In the genomic region with DNA sequence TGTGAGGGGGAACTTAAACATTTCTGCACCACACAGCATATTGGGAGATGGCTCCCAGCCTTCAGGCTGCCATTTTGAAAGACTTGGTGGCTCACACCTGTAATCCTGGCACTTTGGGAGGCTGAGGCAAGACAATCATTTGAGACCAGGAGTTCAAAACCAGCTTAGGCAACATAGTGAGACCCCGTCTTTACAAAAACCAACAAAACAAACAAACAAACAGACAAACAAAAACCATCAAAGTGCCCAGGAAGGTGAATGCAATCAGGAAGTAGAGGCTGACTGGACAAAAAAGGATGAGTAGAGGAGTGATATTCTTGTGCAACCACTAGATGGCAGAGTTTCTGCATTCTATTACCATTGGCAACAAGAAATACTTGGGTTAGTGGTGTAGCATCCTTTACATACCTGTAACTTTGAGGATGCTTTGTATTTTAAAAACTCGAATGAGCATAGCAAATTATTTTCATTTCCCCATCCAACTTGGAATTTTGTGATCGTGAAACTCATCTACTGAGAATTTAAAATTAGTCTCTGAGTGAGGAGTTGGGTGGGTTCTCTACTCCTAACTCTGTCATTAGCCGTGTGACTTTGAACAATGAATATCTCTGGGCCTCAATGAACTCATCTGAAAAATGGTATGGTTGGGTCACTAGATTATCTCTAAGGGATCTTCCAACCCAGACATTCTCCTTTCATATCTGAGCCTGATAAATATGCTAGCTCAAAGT, we compare ENCODE assay signal across 8 cellular contexts.
DNase-seq lines count a peak whose midpoint lies in the region; ATAC-seq and TF ChIP-seq lines count a peak whose summit lies in the region.

No MANE protein-coding gene starts in this region.

- WGBS in lung, 2 donors, result 36 to 38% methylated on average over 4 of the region's 4 CpGs
- 17 to 31% methylated on average over 4 of the region's 4 CpGs for WGBS in aorta, 2 donors

- H3K4me1 ChIP-seq in lung (ENCODE audit: control insufficient read depth in 2 of 2, insufficient read depth in 2 of 2, low read length in 2 of 2) (peaks cover 0 to 2% of the 10 kb centered on the region in 2 donors), aorta (ENCODE audit: control insufficient read depth in 1 of 2, insufficient read depth in 2 of 2, low read length in 2 of 2) (no peaks in the 10 kb centered on the region)

- peak; percentile 72 for TF ChIP-seq CTCF in LNCaP clone FGC (IDR thresholded peaks at IDR 0.05; ENCODE audit: control insufficient read depth, extremely low read depth, insufficient read depth)
- peak; percentile 62 for TF ChIP-seq CTCF in lung (IDR thresholded peaks at IDR 0.05; ENCODE audit: control extremely low read depth, extremely low read depth)

- intact Hi-C loops in aorta (cut with DNase I), result loop anchor here (2.0 to 10.0 kb wide), 5 partner anchors 110 to 537 kb away; no protein-coding TSS in a partner anchor

- no peak overlapping the region for H3K27ac ChIP-seq in lung (ENCODE audit: low read depth in 1 of 2, low read length in 1 of 2)
- no peak overlapping the region for H3K27ac ChIP-seq in aorta (ENCODE audit: low read depth in 1 of 2, low read length in 2 of 2)

- DNase-seq in NCI-H510A treated with DMSO at 0.1 percent for 48 hours (lab: John Stamatoyannopoulos, UW), result peak; percentile 76
- no peak for DNase-seq in NCI-H510A (lab: John Stamatoyannopoulos, UW)
- DNase-seq in LNCaP clone FGC (ENCODE audit: low read depth), result no peak
- peak; percentile 59 for DNase-seq in RPMI8226
- peak; percentile 78 for DNase-seq in dermis blood vessel endothelial cell
- no peak for DNase-seq in lung (ENCODE audit: low spot score)
- no peak for DNase-seq in aorta

- H3K9me3 ChIP-seq in lung (ENCODE audit: control insufficient read depth in 2 of 2, insufficient read depth in 1 of 2, low read length in 1 of 2), result no peaks in the 10 kb centered on the region
- no peaks in the 10 kb centered on the region for H3K9me3 ChIP-seq in aorta (ENCODE audit: control insufficient read depth, low read length)

- H3K36me3 ChIP-seq in lung (ENCODE audit: control insufficient read depth in 2 of 2, insufficient read depth in 2 of 2, low read length in 2 of 2), result no peaks in the 10 kb centered on the region
- H3K36me3 ChIP-seq in aorta (ENCODE audit: control insufficient read depth in 1 of 2, insufficient read depth in 2 of 2, low read length in 1 of 2), result no peaks in the 10 kb centered on the region

- H3K27me3 ChIP-seq in lung (ENCODE audit: control insufficient read depth, insufficient read depth) (no peaks in the 10 kb centered on the region), aorta (ENCODE audit: control insufficient read depth in 1 of 2, insufficient read depth in 2 of 2, low read length in 1 of 2) (peaks cover 0 to 2% of the 10 kb centered on the region in 2 donors)

- no peak overlapping the region for H3K4me3 ChIP-seq in LNCaP clone FGC (ENCODE audit: low read depth, low read length)
- no peak overlapping the region for H3K4me3 ChIP-seq in lung
- H3K4me3 ChIP-seq in aorta (ENCODE audit: low read length in 2 of 2), result no peak overlapping the region

- ATAC-seq in GM19463 (IDR thresholded peaks at IDR 0.05; ENCODE audit: unreplicated experiment) (peak; percentile 55), lung (ENCODE audit: insufficient read depth, low FRiP score) (peak; percentile 78), aorta (ENCODE audit: low FRiP score) (peak; percentile 80)

Comparison
In these comparisons a context has a peak if more than half of its experiments do, and no peak if none do; other contexts are left out.
1. DNase-seq: peak in NCI-H510A treated with DMSO at 0.1 percent for 48 hours (single experiment), RPMI8226 (single experiment) and dermis blood vessel endothelial cell (single experiment); none in NCI-H510A (single experiment), LNCaP clone FGC (single experiment), lung (single experiment) and aorta (0 of 2).
2. Peak in every context shown above with its lines, with median percentiles within 50 percentile points of each other: ATAC-seq.